Comparison of ENCODE assay signal across 1 cellular context in the genomic region with DNA sequence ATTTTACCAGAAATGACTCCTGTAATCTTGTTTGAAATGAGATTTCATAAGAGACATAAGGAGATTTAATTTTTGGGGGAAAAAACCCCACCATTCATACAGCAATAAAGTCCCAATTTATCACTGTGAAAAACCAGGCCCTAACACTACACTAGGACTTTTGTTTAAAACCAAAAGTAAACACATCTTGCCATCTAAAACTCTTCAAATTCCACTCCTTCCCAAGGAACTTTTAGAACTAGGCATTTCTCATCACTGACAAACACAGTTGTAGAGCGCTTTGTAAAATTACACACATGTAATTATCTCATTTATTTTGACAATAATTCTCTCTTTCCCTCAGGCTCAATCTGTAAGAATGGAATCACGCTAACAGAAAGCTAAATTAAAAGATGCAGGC.
TF ChIP-seq lines count a peak whose summit lies in the region.

No MANE protein-coding gene starts in this region.

TF ChIP-seq in GM23338, 12 proteins besides CTCF, POLR2A, EP300 and RAD21 (continued from another document):
- TF ChIP-seq ZNF462 (CRISPR knock-in tag; IDR thresholded peaks at IDR 0.05) (no peak), JUNB (IDR thresholded peaks at IDR 0.05; ENCODE audit: unreplicated experiment) (no peak), CREB1 (CRISPR knock-in tag; IDR thresholded peaks at IDR 0.05; ENCODE audit: low read depth) (no peak), NANOG (IDR thresholded peaks at IDR 0.05; ENCODE audit: borderline replicate concordance) (no peak), POLR2AphosphoS5 (IDR thresholded peaks at IDR 0.05; ENCODE audit: low read depth) (no peak), ZNF331 (CRISPR knock-in tag; IDR thresholded peaks at IDR 0.05; ENCODE audit: low read depth) (no peak), ZNF114 (CRISPR knock-in tag; IDR thresholded peaks at IDR 0.05) (no peak), STAT1 (IDR thresholded peaks at IDR 0.05; ENCODE audit: unreplicated experiment) (no peak)
- TF ChIP-seq, protein P1, sequence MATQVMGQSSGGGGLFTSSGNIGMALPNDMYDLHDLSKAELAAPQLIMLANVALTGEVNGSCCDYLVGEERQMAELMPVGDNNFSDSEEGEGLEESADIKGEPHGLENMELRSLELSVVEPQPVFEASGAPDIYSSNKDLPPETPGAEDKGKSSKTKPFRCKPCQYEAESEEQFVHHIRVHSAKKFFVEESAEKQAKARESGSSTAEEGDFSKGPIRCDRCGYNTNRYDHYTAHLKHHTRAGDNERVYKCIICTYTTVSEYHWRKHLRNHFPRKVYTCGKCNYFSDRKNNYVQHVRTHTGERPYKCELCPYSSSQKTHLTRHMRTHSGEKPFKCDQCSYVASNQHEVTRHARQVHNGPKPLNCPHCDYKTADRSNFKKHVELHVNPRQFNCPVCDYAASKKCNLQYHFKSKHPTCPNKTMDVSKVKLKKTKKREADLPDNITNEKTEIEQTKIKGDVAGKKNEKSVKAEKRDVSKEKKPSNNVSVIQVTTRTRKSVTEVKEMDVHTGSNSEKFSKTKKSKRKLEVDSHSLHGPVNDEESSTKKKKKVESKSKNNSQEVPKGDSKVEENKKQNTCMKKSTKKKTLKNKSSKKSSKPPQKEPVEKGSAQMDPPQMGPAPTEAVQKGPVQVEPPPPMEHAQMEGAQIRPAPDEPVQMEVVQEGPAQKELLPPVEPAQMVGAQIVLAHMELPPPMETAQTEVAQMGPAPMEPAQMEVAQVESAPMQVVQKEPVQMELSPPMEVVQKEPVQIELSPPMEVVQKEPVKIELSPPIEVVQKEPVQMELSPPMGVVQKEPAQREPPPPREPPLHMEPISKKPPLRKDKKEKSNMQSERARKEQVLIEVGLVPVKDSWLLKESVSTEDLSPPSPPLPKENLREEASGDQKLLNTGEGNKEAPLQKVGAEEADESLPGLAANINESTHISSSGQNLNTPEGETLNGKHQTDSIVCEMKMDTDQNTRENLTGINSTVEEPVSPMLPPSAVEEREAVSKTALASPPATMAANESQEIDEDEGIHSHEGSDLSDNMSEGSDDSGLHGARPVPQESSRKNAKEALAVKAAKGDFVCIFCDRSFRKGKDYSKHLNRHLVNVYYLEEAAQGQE (IDR thresholded peaks at IDR 0.05; ENCODE audit: unreplicated experiment), result no peak
